11 cellular contexts compared by ENCODE assay signal in genomic region chr2:210503622-210504300, GRCh38. TPM values are rescaled to one million over a fixed set of nuclear protein-coding genes. Genes with fewer than 3 reads are reported as not detected.
DNase-seq lines count a peak whose midpoint lies in the region; ATAC-seq, FAIRE-seq and TF ChIP-seq lines count a peak whose summit lies in the region.
"Had no signal": no experiment of that assay in that cellular context is flagged by ENCODE, and none has a peak within 500 bp of the region (broad histone marks: within the 10 kb centered on the region; RNA-seq: fewer than 3 reads in every experiment).

No MANE protein-coding gene starts in this region.

- ATAC-seq in HG02623 (IDR thresholded peaks at IDR 0.05; ENCODE audit: unreplicated experiment) = no peak

- DNase-seq in NCI-H2081 (lab: John Stamatoyannopoulos, UW) (peak; percentile 1 to 32), NCI-H2081 treated with DMSO at 0.1 percent for 48 hours (lab: John Stamatoyannopoulos, UW) (no peak), caudate nucleus (lab: John Stamatoyannopoulos, UW) (peak in 54 of 61 donors; percentile 8 to 91 (median 71)), smooth muscle cell (lab: John Stamatoyannopoulos, UW; ENCODE audit: unreplicated experiment) (no peak), AG20443 (ENCODE audit: low spot score) (no peak), GM12892 (ENCODE audit: insufficient read length) (no peak)
- DNase-seq: activated effector memory CD4-positive, alpha-beta T cell treated with Interleukin-2 at 50 U/mL for 16 hours had no signal

- H4K20me1 ChIP-seq in smooth muscle cell (ENCODE audit: low read depth) = no peaks in the 10 kb centered on the region

- H3F3A ChIP-seq in smooth muscle cell (ENCODE audit: low read depth) = no peaks in the 10 kb centered on the region

- H3K27ac ChIP-seq in caudate nucleus (ENCODE audit: low read depth, low read length) = peak overlapping the region; percentile 97
- no peak overlapping the region for H3K27ac ChIP-seq in liver (ENCODE audit: low read depth in 1 of 2, low read length in 2 of 2)
- no peak overlapping the region for H3K27ac ChIP-seq in smooth muscle cell (ENCODE audit: low read depth)
- H3K27ac ChIP-seq: tibial nerve, VCaP had no signal

- H3K9ac ChIP-seq in liver (ENCODE audit: low read depth in 1 of 2, low read length in 2 of 2) (peak overlapping the region in 1 of 2 donors; percentile 80), smooth muscle cell (ENCODE audit: low read depth) (no peak overlapping the region)

- TF ChIP-seq CTCF in liver (IDR thresholded peaks at IDR 0.05; ENCODE audit: low read depth, low read length, missing input control) (no peak), smooth muscle cell (IDR thresholded peaks at IDR 0.05; ENCODE audit: borderline replicate concordance, insufficient read depth, poor library complexity, severe bottlenecking) (no peak)

- no peak for TF ChIP-seq POLR2A in GM12892 (IDR thresholded peaks at IDR 0.05; ENCODE audit: low read depth, low read length)

- H3K4me1 ChIP-seq in liver (ENCODE audit: control insufficient read depth in 4 of 4, insufficient read depth in 4 of 4, low read length in 3 of 4) (peaks cover 0 to 14% (median 3%) of the 10 kb centered on the region in 4 donors), smooth muscle cell (ENCODE audit: low read depth) (no peaks in the 10 kb centered on the region)

- H3K9me3 ChIP-seq in liver (ENCODE audit: control insufficient read depth in 4 of 4, low read length in 3 of 4) (no peaks in the 10 kb centered on the region), smooth muscle cell (replicated peaks; ENCODE audit: low read depth) (no peaks in the 10 kb centered on the region)

- H3K36me3 ChIP-seq in liver (ENCODE audit: control insufficient read depth in 4 of 4, insufficient read depth in 3 of 4, low read depth in 1 of 4, low read length in 3 of 4) = no peaks in the 10 kb centered on the region
- no peaks in the 10 kb centered on the region for H3K36me3 ChIP-seq in smooth muscle cell (ENCODE audit: low read depth)

- H3K27me3 ChIP-seq in liver (ENCODE audit: control insufficient read depth in 4 of 4, insufficient read depth in 4 of 4, low read length in 3 of 4) = no peaks in the 10 kb centered on the region
- no peaks in the 10 kb centered on the region for H3K27me3 ChIP-seq in smooth muscle cell (ENCODE audit: low read depth)
- H3K27me3 ChIP-seq: tibial nerve had no signal

- no peak for FAIRE-seq in GM12892 (lab: Jason Lieb, UNC)

- TF ChIP-seq RAD21 in liver (IDR thresholded peaks at IDR 0.05) = no peak

- no peak overlapping the region for H3K4me2 ChIP-seq in smooth muscle cell

- H2AFZ ChIP-seq in smooth muscle cell (ENCODE audit: low read depth) = peak overlapping the region; percentile 30

- H3K4me3 ChIP-seq in liver (ENCODE audit: low read depth in 1 of 3, low read length in 3 of 3) (peak overlapping the region in 2 of 3 donors; percentile 62 to 73), smooth muscle cell (no peak overlapping the region)

- H3K79me2 ChIP-seq in smooth muscle cell (ENCODE audit: low read depth) = no peaks in the 10 kb centered on the region

- WGBS in liver = 22% methylated on average over 9 of the region's 9 CpGs
- WGBS in smooth muscle cell (ENCODE audit: low lambda C conversion rate) = 78% methylated on average over 9 of the region's 9 CpGs

TF ChIP-seq in liver, 16 proteins besides CTCF, POLR2A, EP300 and RAD21:
- TF ChIP-seq, protein P1, sequence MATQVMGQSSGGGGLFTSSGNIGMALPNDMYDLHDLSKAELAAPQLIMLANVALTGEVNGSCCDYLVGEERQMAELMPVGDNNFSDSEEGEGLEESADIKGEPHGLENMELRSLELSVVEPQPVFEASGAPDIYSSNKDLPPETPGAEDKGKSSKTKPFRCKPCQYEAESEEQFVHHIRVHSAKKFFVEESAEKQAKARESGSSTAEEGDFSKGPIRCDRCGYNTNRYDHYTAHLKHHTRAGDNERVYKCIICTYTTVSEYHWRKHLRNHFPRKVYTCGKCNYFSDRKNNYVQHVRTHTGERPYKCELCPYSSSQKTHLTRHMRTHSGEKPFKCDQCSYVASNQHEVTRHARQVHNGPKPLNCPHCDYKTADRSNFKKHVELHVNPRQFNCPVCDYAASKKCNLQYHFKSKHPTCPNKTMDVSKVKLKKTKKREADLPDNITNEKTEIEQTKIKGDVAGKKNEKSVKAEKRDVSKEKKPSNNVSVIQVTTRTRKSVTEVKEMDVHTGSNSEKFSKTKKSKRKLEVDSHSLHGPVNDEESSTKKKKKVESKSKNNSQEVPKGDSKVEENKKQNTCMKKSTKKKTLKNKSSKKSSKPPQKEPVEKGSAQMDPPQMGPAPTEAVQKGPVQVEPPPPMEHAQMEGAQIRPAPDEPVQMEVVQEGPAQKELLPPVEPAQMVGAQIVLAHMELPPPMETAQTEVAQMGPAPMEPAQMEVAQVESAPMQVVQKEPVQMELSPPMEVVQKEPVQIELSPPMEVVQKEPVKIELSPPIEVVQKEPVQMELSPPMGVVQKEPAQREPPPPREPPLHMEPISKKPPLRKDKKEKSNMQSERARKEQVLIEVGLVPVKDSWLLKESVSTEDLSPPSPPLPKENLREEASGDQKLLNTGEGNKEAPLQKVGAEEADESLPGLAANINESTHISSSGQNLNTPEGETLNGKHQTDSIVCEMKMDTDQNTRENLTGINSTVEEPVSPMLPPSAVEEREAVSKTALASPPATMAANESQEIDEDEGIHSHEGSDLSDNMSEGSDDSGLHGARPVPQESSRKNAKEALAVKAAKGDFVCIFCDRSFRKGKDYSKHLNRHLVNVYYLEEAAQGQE (IDR thresholded peaks at IDR 0.05) = no peak
- TF ChIP-seq, protein P2, sequence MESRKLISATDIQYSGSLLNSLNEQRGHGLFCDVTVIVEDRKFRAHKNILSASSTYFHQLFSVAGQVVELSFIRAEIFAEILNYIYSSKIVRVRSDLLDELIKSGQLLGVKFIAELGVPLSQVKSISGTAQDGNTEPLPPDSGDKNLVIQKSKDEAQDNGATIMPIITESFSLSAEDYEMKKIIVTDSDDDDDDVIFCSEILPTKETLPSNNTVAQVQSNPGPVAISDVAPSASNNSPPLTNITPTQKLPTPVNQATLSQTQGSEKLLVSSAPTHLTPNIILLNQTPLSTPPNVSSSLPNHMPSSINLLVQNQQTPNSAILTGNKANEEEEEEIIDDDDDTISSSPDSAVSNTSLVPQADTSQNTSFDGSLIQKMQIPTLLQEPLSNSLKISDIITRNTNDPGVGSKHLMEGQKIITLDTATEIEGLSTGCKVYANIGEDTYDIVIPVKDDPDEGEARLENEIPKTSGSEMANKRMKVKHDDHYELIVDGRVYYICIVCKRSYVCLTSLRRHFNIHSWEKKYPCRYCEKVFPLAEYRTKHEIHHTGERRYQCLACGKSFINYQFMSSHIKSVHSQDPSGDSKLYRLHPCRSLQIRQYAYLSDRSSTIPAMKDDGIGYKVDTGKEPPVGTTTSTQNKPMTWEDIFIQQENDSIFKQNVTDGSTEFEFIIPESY (IDR thresholded peaks at IDR 0.05) = no peak
- TF ChIP-seq RXRA (IDR thresholded peaks at IDR 0.05) (no peak), GABPA (IDR thresholded peaks at IDR 0.05 in 1 of 2, conservative IDR thresholded peaks at IDR 0.05 in 1 of 2) (no peak), FOXA1 (IDR thresholded peaks at IDR 0.05) (no peak), JUND (IDR thresholded peaks at IDR 0.05) (no peak), YY1 (IDR thresholded peaks at IDR 0.05) (no peak), TAF1 (conservative IDR thresholded peaks at IDR 0.05) (no peak), SP1 (IDR thresholded peaks at IDR 0.05) (no peak), NR2F2 (IDR thresholded peaks at IDR 0.05) (no peak), HNF4G (IDR thresholded peaks at IDR 0.05) (no peak), FOXA2 (IDR thresholded peaks at IDR 0.05) (no peak), MAX (IDR thresholded peaks at IDR 0.05) (no peak), EGR1 (IDR thresholded peaks at IDR 0.05; ENCODE audit: low read depth in 2 of 2) (no peak)
- TF ChIP-seq, protein P3, sequence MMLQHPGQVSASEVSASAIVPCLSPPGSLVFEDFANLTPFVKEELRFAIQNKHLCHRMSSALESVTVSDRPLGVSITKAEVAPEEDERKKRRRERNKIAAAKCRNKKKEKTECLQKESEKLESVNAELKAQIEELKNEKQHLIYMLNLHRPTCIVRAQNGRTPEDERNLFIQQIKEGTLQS (IDR thresholded peaks at IDR 0.05) = no peak

RNA-seq across cellular contexts. Expression of gene LANCL1, which starts 27.2 kb away (rescaled TPM):
- total RNA-seq in liver (10 to 100 TPM; 15.1 to 21.0 TPM), smooth muscle cell (37.2 and 43.7 TPM in 2 replicates)
- polyA plus RNA-seq in liver (1 to 10 TPM; 7.2 to 9.1 TPM), smooth muscle cell (14.5 and 14.7 TPM in 2 replicates)
- 23.0 TPM for polyA plus RNA-seq in GM12892 (2012; ENCODE audit: missing spikeins)

RNA-seq across cellular contexts. Expression of gene CPS1, which starts 52.6 kb away (rescaled TPM):
- total RNA-seq in liver (100 to 1,000 TPM; 651 to 930 TPM), smooth muscle cell (6.3 and 8.3 TPM in 2 replicates)
- polyA plus RNA-seq in liver (100 to 1,000 TPM; 469 to 499 TPM), smooth muscle cell (0.54 and 0.63 TPM in 2 replicates)
- polyA plus RNA-seq in GM12892 (2012; ENCODE audit: missing spikeins) = 4.9 TPM

Comparison
In these comparisons a context has a peak if more than half of its experiments do, and no peak if none do; other contexts are left out.
1. DNase-seq: peak in NCI-H2081 (2 of 2) and caudate nucleus (54 of 61); none in NCI-H2081 treated with DMSO at 0.1 percent for 48 hours (single experiment), smooth muscle cell (single experiment), AG20443 (single experiment) and GM12892 (single experiment).
2. RNA of gene CPS1, which starts 52.6 kb away (total RNA-seq): 651 to 930 TPM in liver; 6.3 to 8.3 TPM in smooth muscle cell; every median in the first group is over 10 times any median in the second.